ENCODE assay signal across 9 cellular contexts in genomic region chr14:24051162-24051788, GRCh38. TPM values are rescaled to one million over a fixed set of nuclear protein-coding genes. Genes with fewer than 3 reads are reported as not detected.
DNase-seq lines count a peak whose midpoint lies in the region; ATAC-seq and TF ChIP-seq lines count a peak whose summit lies in the region.
"Had no signal": no experiment of that assay in that cellular context is flagged by ENCODE, and none has a peak within 500 bp of the region (broad histone marks: within the 10 kb centered on the region; RNA-seq: fewer than 3 reads in every experiment).

No MANE protein-coding gene starts in this region.

- no peak for TF ChIP-seq POLR2A in breast epithelium (IDR thresholded peaks at IDR 0.05)
- TF ChIP-seq POLR2A in transverse colon (IDR thresholded peaks at IDR 0.05) = no peak

- H3K27me3 ChIP-seq in HUES64 (ENCODE audit: insufficient read depth, low read length) = peaks cover 9% of the 10 kb centered on the region; the same call in 1 of the 2 replicates
- no peaks in the 10 kb centered on the region for H3K27me3 ChIP-seq in breast epithelium
- peaks cover 5% of the 10 kb centered on the region for H3K27me3 ChIP-seq in lower lobe of right lung (ENCODE audit: low read depth)
- H3K27me3 ChIP-seq in transverse colon = no peaks in the 10 kb centered on the region

- H3K27ac ChIP-seq in HUES64 (ENCODE audit: low read depth, low read length) (0 out of 2 replicates have a peak overlapping the region, but pooled peaks have one; percentile 4), breast epithelium (peak overlapping the region; percentile 74 to 89), lower lobe of right lung (peak overlapping the region; percentile 68), transverse colon (peak overlapping the region; percentile 40 to 72 (median 58))

- in situ Hi-C loops in transverse colon (cut with MboI; ENCODE audit: low pct_ligation_motif_present in 1 of 4, low pct_unique_long_range_greater_than_20kb in 1 of 4, low sequenced_read_pairs in 3 of 4) = no loop called here

- TF ChIP-seq CTCF in breast epithelium (IDR thresholded peaks at IDR 0.05) = no peak
- TF ChIP-seq CTCF in lower lobe of right lung (IDR thresholded peaks at IDR 0.05) = no peak
- TF ChIP-seq CTCF in transverse colon (IDR thresholded peaks at IDR 0.05) = no peak

- H3K9me3 ChIP-seq in HUES64 (ENCODE audit: insufficient read depth, low read depth, low read length) = no peaks in the 10 kb centered on the region
- H3K9me3 ChIP-seq in breast epithelium = no peaks in the 10 kb centered on the region
- H3K9me3 ChIP-seq in lower lobe of right lung = no peaks in the 10 kb centered on the region
- H3K9me3 ChIP-seq in transverse colon = no peaks in the 10 kb centered on the region

- intact Hi-C loops in breast epithelium (cut with DNase I; ENCODE audit: low total_unique reads) = no loop called here
- intact Hi-C loops in lower lobe of right lung (cut with DNase I) = no loop called here
- intact Hi-C loops in transverse colon (cut with DNase I; ENCODE audit: low total_unique reads) = no loop called here

- no peaks in the 10 kb centered on the region for H3K36me3 ChIP-seq in HUES64 (ENCODE audit: insufficient read depth, low read length)
- no peaks in the 10 kb centered on the region for H3K36me3 ChIP-seq in breast epithelium
- no peaks in the 10 kb centered on the region for H3K36me3 ChIP-seq in lower lobe of right lung
- no peaks in the 10 kb centered on the region for H3K36me3 ChIP-seq in transverse colon

- DNase-seq in breast epithelium (ENCODE audit: low spot score in 2 of 2) (no peak), lower lobe of right lung (no peak), transverse colon (peak; percentile 52), kidney tubule cell (ENCODE audit: low spot score) (no peak), NCI-H187 (lab: John Stamatoyannopoulos, UW) (no peak), SIG-M5 (lab: John Stamatoyannopoulos, UW) (no peak)

- no peaks in the 10 kb centered on the region for H3K4me1 ChIP-seq in HUES64 (ENCODE audit: insufficient read depth, low read length)
- H3K4me1 ChIP-seq in breast epithelium = no peaks in the 10 kb centered on the region
- H3K4me1 ChIP-seq in lower lobe of right lung = peaks cover 15% of the 10 kb centered on the region
- H3K4me1 ChIP-seq in transverse colon = peaks cover 7 to 15% (median 12%) of the 10 kb centered on the region in 4 donors

- WGBS in HUES64 = 11% methylated on average over 16 of the region's 20 CpGs
- WGBS in transverse colon (ENCODE audit: low coverage in 1 of 2), 2 donors = 26% methylated on average over 20 of the region's 20 CpGs; no CpG with 5 or more reads in 1 of the 2 donors

- no peak for TF ChIP-seq EP300 in transverse colon (IDR thresholded peaks at IDR 0.05; ENCODE audit: low read depth)

- peak overlapping the region; percentile 82 for H3K9ac ChIP-seq in HUES64 (ENCODE audit: low read depth, low read length)

- ATAC-seq in GM19025 (IDR thresholded peaks at IDR 0.05; ENCODE audit: low read depth, unreplicated experiment) = peak; percentile 7
- ATAC-seq in lower lobe of right lung = peak; percentile 6 to 25

- H3K4me3 ChIP-seq in HUES64 (ENCODE audit: low read length) = peak overlapping the region; percentile 61
- H3K4me3 ChIP-seq in breast epithelium = peak overlapping the region; percentile 60 to 76 (median 72)
- H3K4me3 ChIP-seq in lower lobe of right lung = peak overlapping the region; percentile 68
- H3K4me3 ChIP-seq in transverse colon = peak overlapping the region; percentile 40 to 66 (median 56)

RNA-seq across cellular contexts. Expression of gene CARMIL3, which starts 0.5 kb away (rescaled TPM):
- 2.6 TPM for polyA plus RNA-seq in HUES64 (2013, experiment 1 of 2)
- polyA plus RNA-seq in HUES64 (2013, experiment 2 of 2) = 2.6 TPM
- under 1 TPM; 0.16 to 0.98 (median 0.73) TPM for total RNA-seq in breast epithelium
- 0.95 TPM for total RNA-seq in lower lobe of right lung
- 1 to 10 TPM in 3 of 4 donors, under 1 TPM in 1; 0.20 to 4.1 (median 3.0) TPM for total RNA-seq in transverse colon

RNA-seq across cellular contexts. Expression of gene CPNE6, which starts 20.1 kb away (rescaled TPM):
- polyA plus RNA-seq in HUES64 (2013, experiment 1 of 2) = not detected
- not detected for polyA plus RNA-seq in HUES64 (2013, experiment 2 of 2)
- not detected for total RNA-seq in breast epithelium
- not detected for total RNA-seq in lower lobe of right lung
- total RNA-seq in transverse colon = 1 to 10 TPM in 1 of 4 donors, not detected in 3; 3.4 TPM
- total RNA-seq: activated CD8-positive, alpha-beta memory T cell treated with anti-CD3 and anti-CD28 coated beads for 36 hours had no signal

RNA-seq across cellular contexts. Expression of gene PCK2, which starts 42.8 kb away (rescaled TPM):
- polyA plus RNA-seq in HUES64 (2013, experiment 1 of 2) = 18.8 TPM
- 24.5 TPM for polyA plus RNA-seq in HUES64 (2013, experiment 2 of 2)
- 10 to 100 TPM; 20.5 to 51.5 (median 24.3) TPM for total RNA-seq in breast epithelium
- total RNA-seq in lower lobe of right lung = 42.8 TPM
- total RNA-seq in transverse colon = 100 to 1,000 TPM in 3 of 4 donors, 10 to 100 TPM in 1; 74.4 to 238 (median 130) TPM

Comparison
In these comparisons a context has a peak if more than half of its experiments do, and no peak if none do; other contexts are left out.
1. H3K27ac ChIP-seq: peak in every context shown above with its lines; median percentile 82 in breast epithelium; 68 in lower lobe of right lung; 58 in transverse colon; 4 in HUES64.